In the genomic region with DNA sequence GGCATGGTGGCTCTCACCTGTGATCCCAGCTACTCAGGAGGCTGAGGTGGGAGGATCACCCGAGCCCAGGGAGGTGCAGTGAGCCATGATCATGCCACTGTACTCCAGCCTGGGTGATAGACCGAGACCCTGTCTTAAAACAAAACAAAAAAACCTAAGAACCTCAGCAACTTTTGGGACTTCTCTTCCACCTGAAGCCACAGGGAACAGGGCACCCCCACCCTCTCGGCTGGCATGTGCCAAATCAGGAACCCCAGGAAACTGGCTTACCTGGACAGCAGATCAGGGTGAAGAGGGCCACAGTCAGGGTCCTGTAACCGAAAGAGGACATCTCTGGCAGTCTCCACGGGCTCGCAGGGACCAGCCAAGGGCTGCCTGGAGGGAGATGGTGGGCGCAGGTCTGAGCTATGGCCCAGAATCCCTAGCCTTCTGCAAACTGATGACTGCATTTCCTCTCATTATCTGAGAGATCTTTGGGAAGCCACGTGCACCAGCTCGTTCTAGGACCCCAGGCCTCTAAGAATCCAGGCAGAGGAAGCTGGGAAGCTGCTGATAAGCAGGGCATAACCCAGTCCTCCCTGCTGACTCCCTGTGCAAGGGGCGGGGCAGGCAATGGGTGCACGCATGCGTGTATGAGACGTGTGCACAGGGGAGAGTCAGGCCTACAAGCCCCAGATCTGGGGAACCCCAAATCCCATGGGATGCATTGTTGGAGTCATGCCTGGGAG, we compare ENCODE assay signal across 10 cellular contexts. TPM values are rescaled to one million over a fixed set of nuclear protein-coding genes. Genes with fewer than 3 reads are reported as not detected.
A peak's percentile ranks its signal among the peaks of the same experiment; 100 is the strongest.
DNase-seq lines count a peak whose midpoint lies in the region; ATAC-seq and TF ChIP-seq lines count a peak whose summit lies in the region.
"Had no signal": no experiment of that assay in that cellular context is flagged by ENCODE, and none has a peak within 500 bp of the region (broad histone marks: within the 10 kb centered on the region; RNA-seq: fewer than 3 reads in every experiment).

No MANE protein-coding gene starts in this region.

- H3K27me3 ChIP-seq in vagina = no peaks in the 10 kb centered on the region

- TF ChIP-seq CTCF in endothelial cell (IDR thresholded peaks at IDR 0.05; ENCODE audit: unreplicated experiment) = no peak
- TF ChIP-seq CTCF in vagina (IDR thresholded peaks at IDR 0.05) = no peak
- TF ChIP-seq CTCF in Calu3 (IDR thresholded peaks at IDR 0.05; ENCODE audit: unreplicated experiment) = no peak

- POLR2A ChIA-PET in activated naive CD8-positive, alpha-beta T cell treated with anti-CD3 and anti-CD28 coated beads, Interleukin-2, amount 10 ng/mL, durations not matched to agents 7 days and 5 days (lab: Charles Lee) = interaction anchor here (0.5 to 1.2 kb wide), 3 partner anchors 12 to 14 kb away, joined by 3 to 6 read pairs (median 3); partner anchors contain the start of gene ICAM2

- H3K27ac Mint-ChIP-seq in activated naive CD8-positive, alpha-beta T cell treated with anti-CD3 and anti-CD28 coated beads, Interleukin-2, amount 10 ng/mL, durations not matched to agents 7 days and 5 days = no peak overlapping the region
- H3K27ac Mint-ChIP-seq in activated naive CD8-positive, alpha-beta T cell treated with anti-CD3 and anti-CD28 coated beads for 36 hours = no peak overlapping the region
- H3K27ac Mint-ChIP-seq in endothelial cell (ENCODE audit: unreplicated experiment) (peak overlapping the region; percentile 75), Calu3 (ENCODE audit: unreplicated experiment) (no peak overlapping the region)

- peaks cover 1% of the 10 kb centered on the region for H3K9me3 Mint-ChIP-seq in activated naive CD8-positive, alpha-beta T cell treated with anti-CD3 and anti-CD28 coated beads, Interleukin-2, amount 10 ng/mL, durations not matched to agents 7 days and 5 days
- no peaks in the 10 kb centered on the region for H3K9me3 Mint-ChIP-seq in activated naive CD8-positive, alpha-beta T cell treated with anti-CD3 and anti-CD28 coated beads for 36 hours
- H3K9me3 Mint-ChIP-seq in endothelial cell (ENCODE audit: unreplicated experiment) (no peaks in the 10 kb centered on the region), Calu3 (ENCODE audit: low read depth, unreplicated experiment) (no peaks in the 10 kb centered on the region)

- peak; percentile 19 for DNase-seq in activated naive CD8-positive, alpha-beta T cell treated with anti-CD3 and anti-CD28 coated beads, Interleukin-2, amount 10 ng/mL, durations not matched to agents 7 days and 5 days
- DNase-seq in activated naive CD8-positive, alpha-beta T cell treated with anti-CD3 and anti-CD28 coated beads for 36 hours = no peak
- peak; percentile 62 for DNase-seq in endothelial cell (ENCODE audit: low spot score)
- peak; percentile 91 to 96 for DNase-seq in lung microvascular endothelial cell (ENCODE audit: low read depth in 2 of 2)
- peak; percentile 67 to 84 for DNase-seq in vagina (ENCODE audit: extremely low spot score in 2 of 2)
- DNase-seq in DMS153 treated with DMSO at 0.1 percent for 48 hours (lab: John Stamatoyannopoulos, UW; ENCODE audit: unreplicated experiment) = no peak
- no peak for DNase-seq in Calu3
- DNase-seq: C1 segment of cervical spinal cord; stimulated activated CD4-positive, alpha-beta T cell treated with anti-CD3 and anti-CD28 coated beads, Interleukin-4, amount 100 ng/mL, for 1 hour had no signal

- no peak for ATAC-seq in activated naive CD8-positive, alpha-beta T cell treated with anti-CD3 and anti-CD28 coated beads, Interleukin-2, amount 10 ng/mL, durations not matched to agents 7 days and 5 days (ENCODE audit: low read depth)
- no peak for ATAC-seq in GM18873 (IDR thresholded peaks at IDR 0.05; ENCODE audit: low FRiP score, unreplicated experiment)

- no peak overlapping the region for H3K4me3 Mint-ChIP-seq in activated naive CD8-positive, alpha-beta T cell treated with anti-CD3 and anti-CD28 coated beads, Interleukin-2, amount 10 ng/mL, durations not matched to agents 7 days and 5 days
- H3K4me3 Mint-ChIP-seq in activated naive CD8-positive, alpha-beta T cell treated with anti-CD3 and anti-CD28 coated beads for 36 hours = no peak overlapping the region
- H3K4me3 Mint-ChIP-seq in endothelial cell (ENCODE audit: unreplicated experiment) (peak overlapping the region; percentile 25), Calu3 (ENCODE audit: low read depth, unreplicated experiment) (no peak overlapping the region)

- no TSS peak for BruUV-seq in Calu3 (replicated peaks; lab: Mats Ljungman, UMichigan)

- no peak overlapping the region for H3K27ac ChIP-seq in vagina

- H3K4me3 ChIP-seq in vagina = no peak overlapping the region

- peaks cover 10% of the 10 kb centered on the region for H3K36me3 Mint-ChIP-seq in activated naive CD8-positive, alpha-beta T cell treated with anti-CD3 and anti-CD28 coated beads, Interleukin-2, amount 10 ng/mL, durations not matched to agents 7 days and 5 days
- peaks cover 23% of the 10 kb centered on the region for H3K36me3 Mint-ChIP-seq in activated naive CD8-positive, alpha-beta T cell treated with anti-CD3 and anti-CD28 coated beads for 36 hours
- H3K36me3 Mint-ChIP-seq in endothelial cell (ENCODE audit: low read depth, unreplicated experiment) (peaks cover 17% of the 10 kb centered on the region), Calu3 (ENCODE audit: insufficient read depth, unreplicated experiment) (peaks cover 6% of the 10 kb centered on the region)

- peaks cover 37% of the 10 kb centered on the region for H3K4me1 ChIP-seq in vagina

- no peaks in the 10 kb centered on the region for H3K36me3 ChIP-seq in vagina

- no peaks in the 10 kb centered on the region for H3K9me3 ChIP-seq in vagina

- peaks cover 8% of the 10 kb centered on the region for H3K4me1 Mint-ChIP-seq in activated naive CD8-positive, alpha-beta T cell treated with anti-CD3 and anti-CD28 coated beads, Interleukin-2, amount 10 ng/mL, durations not matched to agents 7 days and 5 days
- peaks cover 36% of the 10 kb centered on the region for H3K4me1 Mint-ChIP-seq in activated naive CD8-positive, alpha-beta T cell treated with anti-CD3 and anti-CD28 coated beads for 36 hours
- H3K4me1 Mint-ChIP-seq in endothelial cell (ENCODE audit: unreplicated experiment) = peaks cover 50% of the 10 kb centered on the region
- peaks cover 20% of the 10 kb centered on the region for H3K4me1 Mint-ChIP-seq in Calu3 (ENCODE audit: low read depth, unreplicated experiment)

- CTCF ChIA-PET in Calu3 (lab: Charles Lee) = interaction anchor here (1.0 to 1.1 kb wide), 2 partner anchors 56 to 60 kb away, joined by 3 read pairs; no protein-coding TSS in a partner anchor

- TF ChIP-seq POLR2A in vagina (IDR thresholded peaks at IDR 0.05) = no peak

- intact Hi-C loops in vagina (cut with DNase I) = no loop called here
- intact Hi-C loops in Calu3 (cut with micrococcal nuclease; ENCODE audit: unreplicated experiment) = no loop called here

- H3K27me3 Mint-ChIP-seq in activated naive CD8-positive, alpha-beta T cell treated with anti-CD3 and anti-CD28 coated beads, Interleukin-2, amount 10 ng/mL, durations not matched to agents 7 days and 5 days = no peaks in the 10 kb centered on the region
- no peaks in the 10 kb centered on the region for H3K27me3 Mint-ChIP-seq in activated naive CD8-positive, alpha-beta T cell treated with anti-CD3 and anti-CD28 coated beads for 36 hours
- H3K27me3 Mint-ChIP-seq in endothelial cell (ENCODE audit: unreplicated experiment) (peaks cover 10% of the 10 kb centered on the region), Calu3 (ENCODE audit: unreplicated experiment) (no peaks in the 10 kb centered on the region)

RNA-seq across cellular contexts. Expression of gene PRR29, which starts 8.4 kb away (rescaled TPM):
- 1 to 10 TPM in 1 of 2 experiments, under 1 TPM in 1; 1.00 to 1.4 TPM for total RNA-seq in activated naive CD8-positive, alpha-beta T cell treated with anti-CD3 and anti-CD28 coated beads, Interleukin-2, amount 10 ng/mL, durations not matched to agents 7 days and 5 days
- under 1 TPM; 0.36 to 0.93 TPM for total RNA-seq in activated naive CD8-positive, alpha-beta T cell treated with anti-CD3 and anti-CD28 coated beads for 36 hours
- total RNA-seq in endothelial cell (ENCODE audit: unreplicated experiment) (25.3 TPM), lung microvascular endothelial cell (0.44 and 0.60 TPM in 2 replicates), vagina (not detected), Calu3 (2022) (0.47 and 0.61 TPM in 2 replicates)

RNA-seq across cellular contexts. Expression of gene ICAM2, which starts 13.9 kb away (rescaled TPM):
- 10 to 100 TPM; 59.0 to 61.7 TPM for total RNA-seq in activated naive CD8-positive, alpha-beta T cell treated with anti-CD3 and anti-CD28 coated beads, Interleukin-2, amount 10 ng/mL, durations not matched to agents 7 days and 5 days
- 10 to 100 TPM; 52.9 to 54.5 TPM for total RNA-seq in activated naive CD8-positive, alpha-beta T cell treated with anti-CD3 and anti-CD28 coated beads for 36 hours
- 52.1 TPM for total RNA-seq in endothelial cell (ENCODE audit: unreplicated experiment)
- 257 and 282 TPM in 2 replicates for total RNA-seq in lung microvascular endothelial cell
- 55.7 TPM for total RNA-seq in vagina
- 3.6 and 4.4 TPM in 2 replicates for total RNA-seq in Calu3 (2022)

RNA-seq across cellular contexts. Expression of gene SCN4A, which starts 33.8 kb away (rescaled TPM):
- total RNA-seq in activated naive CD8-positive, alpha-beta T cell treated with anti-CD3 and anti-CD28 coated beads, Interleukin-2, amount 10 ng/mL, durations not matched to agents 7 days and 5 days = not detected
- under 1 TPM; 0.14 to 0.31 TPM for total RNA-seq in activated naive CD8-positive, alpha-beta T cell treated with anti-CD3 and anti-CD28 coated beads for 36 hours
- 0.95 TPM for total RNA-seq in endothelial cell (ENCODE audit: unreplicated experiment)
- under 0.01 TPM in 1 of 2 replicates, not detected in the other for total RNA-seq in lung microvascular endothelial cell
- 0.98 TPM for total RNA-seq in vagina
- not detected in 2 replicates for total RNA-seq in Calu3 (2022)

Comparison
In these comparisons a context has a peak if more than half of its experiments do, and no peak if none do; other contexts are left out.
1. DNase-seq: peak in activated naive CD8-positive, alpha-beta T cell treated with anti-CD3 and anti-CD28 coated beads, Interleukin-2, amount 10 ng/mL, durations not matched to agents 7 days and 5 days (single experiment), endothelial cell (single experiment), lung microvascular endothelial cell (2 of 2) and vagina (2 of 2); none in activated naive CD8-positive, alpha-beta T cell treated with anti-CD3 and anti-CD28 coated beads for 36 hours (single experiment), DMS153 treated with DMSO at 0.1 percent for 48 hours (single experiment) and Calu3 (single experiment).
2. RNA of gene PRR29, which starts 8.4 kb away (total RNA-seq): 25.3 TPM in endothelial cell (single experiment); 1.00 to 1.4 TPM in activated naive CD8-positive, alpha-beta T cell treated with anti-CD3 and anti-CD28 coated beads, Interleukin-2, amount 10 ng/mL, durations not matched to agents 7 days and 5 days, 0.36 to 0.93 TPM in activated naive CD8-positive, alpha-beta T cell treated with anti-CD3 and anti-CD28 coated beads for 36 hours, 0.47 to 0.61 TPM in Calu3, 0.44 to 0.60 TPM in lung microvascular endothelial cell and not detected in vagina (single experiment); every median in the first group is over 10 times any median in the second.